ENCODE assay signal across 8 cellular contexts in genomic region chr19:16247353-16248182, GRCh38. TPM values are rescaled to one million over a fixed set of nuclear protein-coding genes. Genes with fewer than 3 reads are reported as not detected.
DNase-seq lines count a peak whose midpoint lies in the region; ATAC-seq and TF ChIP-seq lines count a peak whose summit lies in the region.

No MANE protein-coding gene starts in this region.

- TF ChIP-seq CTCF in Peyer's patch (IDR thresholded peaks at IDR 0.05) (peak; percentile 92 to 97 (median 93)), esophagus muscularis mucosa (IDR thresholded peaks at IDR 0.05) (peak in 2 of 3 experiments; percentile 97 to 98)

- peaks cover 0 to 6% (median 3%) of the 10 kb centered on the region in 3 donors for H3K36me3 Mint-ChIP-seq in naive thymus-derived CD8-positive, alpha-beta T cell
- H3K36me3 Mint-ChIP-seq in stimulated activated effector memory CD8-positive, alpha-beta T cell treated with anti-CD3 and anti-CD28 coated beads, Interleukin-12 subunit alpha, Interleukin-12 subunit beta, amount 100 ng/mL, for 72 hours: no peaks in the 10 kb centered on the region

- DNase-seq in COR-L47 (lab: John Stamatoyannopoulos, UW) (peak; percentile 56), HuH-7 (ENCODE audit: low spot score) (peak; percentile 94), Peyer's patch (peak; percentile 84 to 93 (median 89)), esophagus muscularis mucosa (ENCODE audit: extremely low spot score) (peak; percentile 97)
- DNase-seq in activated T-cell treated with anti-CD3 and anti-CD28 coated beads, Interleukin-2, amount 50 U/mL, for 48 hours: peak; percentile 92 to 93
- peak; percentile 66 to 89 (median 80) for DNase-seq in naive thymus-derived CD8-positive, alpha-beta T cell
- peak; percentile 85 to 92 for DNase-seq in stimulated activated effector memory CD8-positive, alpha-beta T cell treated with anti-CD3 and anti-CD28 coated beads, Interleukin-12 subunit alpha, Interleukin-12 subunit beta, amount 100 ng/mL, for 72 hours (ENCODE audit: low spot score in 2 of 2)

- peak overlapping the region; percentile 21 to 84 (median 61) for H3K4me3 Mint-ChIP-seq in naive thymus-derived CD8-positive, alpha-beta T cell
- H3K4me3 Mint-ChIP-seq in stimulated activated effector memory CD8-positive, alpha-beta T cell treated with anti-CD3 and anti-CD28 coated beads, Interleukin-12 subunit alpha, Interleukin-12 subunit beta, amount 100 ng/mL, for 72 hours: peak overlapping the region; percentile 38

- ATAC-seq in naive thymus-derived CD8-positive, alpha-beta T cell: peak; percentile 71
- ATAC-seq in stimulated activated effector memory CD8-positive, alpha-beta T cell treated with anti-CD3 and anti-CD28 coated beads, Interleukin-12 subunit alpha, Interleukin-12 subunit beta, amount 100 ng/mL, for 72 hours: peak; percentile 94
- ATAC-seq in GM21619 (IDR thresholded peaks at IDR 0.05; ENCODE audit: unreplicated experiment): no peak

- TF ChIP-seq POLR2A in Peyer's patch (IDR thresholded peaks at IDR 0.05) (no peak), esophagus muscularis mucosa (IDR thresholded peaks at IDR 0.05; ENCODE audit: low read depth) (no peak)

- H3K27me3 ChIP-seq in Peyer's patch (no peaks in the 10 kb centered on the region), esophagus muscularis mucosa (no peaks in the 10 kb centered on the region)

- H3K27me3 Mint-ChIP-seq in naive thymus-derived CD8-positive, alpha-beta T cell: no peaks in the 10 kb centered on the region

- H3K4me3 ChIP-seq in Peyer's patch (no peak overlapping the region), esophagus muscularis mucosa (no peak overlapping the region)

- no peak for TF ChIP-seq EP300 in esophagus muscularis mucosa (IDR thresholded peaks at IDR 0.05)

- peak overlapping the region; percentile 80 to 97 (median 92) for H3K27ac Mint-ChIP-seq in naive thymus-derived CD8-positive, alpha-beta T cell
- no peak overlapping the region for H3K27ac Mint-ChIP-seq in stimulated activated effector memory CD8-positive, alpha-beta T cell treated with anti-CD3 and anti-CD28 coated beads, Interleukin-12 subunit alpha, Interleukin-12 subunit beta, amount 100 ng/mL, for 72 hours

- H3K36me3 ChIP-seq in Peyer's patch (no peaks in the 10 kb centered on the region), esophagus muscularis mucosa (no peaks in the 10 kb centered on the region)

- H3K4me1 ChIP-seq in Peyer's patch: peaks cover 0 to 3% (median 0%) of the 10 kb centered on the region in 4 donors
- H3K4me1 ChIP-seq in esophagus muscularis mucosa: peaks cover 11 to 15% (median 12%) of the 10 kb centered on the region in 4 donors

- intact Hi-C loops in esophagus muscularis mucosa (cut with DNase I): loop anchor here (1.0 kb wide), 1 partner anchor 136 kb away; no protein-coding TSS in a partner anchor

- 43% methylated on average over 14 of the region's 18 CpGs for WGBS in esophagus muscularis mucosa

- H3K9me3 Mint-ChIP-seq in naive thymus-derived CD8-positive, alpha-beta T cell: peaks cover 0 to 10% (median 4%) of the 10 kb centered on the region in 9 donors
- no peaks in the 10 kb centered on the region for H3K9me3 Mint-ChIP-seq in stimulated activated effector memory CD8-positive, alpha-beta T cell treated with anti-CD3 and anti-CD28 coated beads, Interleukin-12 subunit alpha, Interleukin-12 subunit beta, amount 100 ng/mL, for 72 hours

- peak overlapping the region in 1 of 4 donors; percentile 17 for H3K27ac ChIP-seq in Peyer's patch
- peak overlapping the region in 1 of 4 donors; percentile 43 for H3K27ac ChIP-seq in esophagus muscularis mucosa (replicated peaks in 1 of 4)

- no peaks in the 10 kb centered on the region for H3K9me3 ChIP-seq in Peyer's patch
- no peaks in the 10 kb centered on the region for H3K9me3 ChIP-seq in esophagus muscularis mucosa

- peaks cover 14 to 54% (median 39%) of the 10 kb centered on the region in 4 donors for H3K4me1 Mint-ChIP-seq in naive thymus-derived CD8-positive, alpha-beta T cell
- peaks cover 15% of the 10 kb centered on the region for H3K4me1 Mint-ChIP-seq in stimulated activated effector memory CD8-positive, alpha-beta T cell treated with anti-CD3 and anti-CD28 coated beads, Interleukin-12 subunit alpha, Interleukin-12 subunit beta, amount 100 ng/mL, for 72 hours

- POLR2A ChIA-PET in naive thymus-derived CD8-positive, alpha-beta T cell (lab: Charles Lee): interaction anchor here (0.6 to 10.8 kb wide), 24 partner anchors 9 to 1077 kb away, joined by 3 to 284 read pairs (median 4); partner anchors contain the start of genes AP1M1, FAM32A and KLF2

RNA-seq across cellular contexts. Expression of gene AP1M1, which starts 49.9 kb away (rescaled TPM):
- 10 to 100 TPM; 52.7 to 83.9 (median 62.8) TPM for total RNA-seq in Peyer's patch
- total RNA-seq in esophagus muscularis mucosa: 100 to 1,000 TPM in 2 of 4 donors, 10 to 100 TPM in 2; 63.1 to 115 (median 98.6) TPM
- 100 to 1,000 TPM; 151 to 154 TPM for total RNA-seq in naive thymus-derived CD8-positive, alpha-beta T cell
- 100 to 1,000 TPM; 195 to 288 (median 241) TPM for polyA plus RNA-seq in naive thymus-derived CD8-positive, alpha-beta T cell
